Comparison of ENCODE assay signal across 17 cellular contexts in the genomic region with DNA sequence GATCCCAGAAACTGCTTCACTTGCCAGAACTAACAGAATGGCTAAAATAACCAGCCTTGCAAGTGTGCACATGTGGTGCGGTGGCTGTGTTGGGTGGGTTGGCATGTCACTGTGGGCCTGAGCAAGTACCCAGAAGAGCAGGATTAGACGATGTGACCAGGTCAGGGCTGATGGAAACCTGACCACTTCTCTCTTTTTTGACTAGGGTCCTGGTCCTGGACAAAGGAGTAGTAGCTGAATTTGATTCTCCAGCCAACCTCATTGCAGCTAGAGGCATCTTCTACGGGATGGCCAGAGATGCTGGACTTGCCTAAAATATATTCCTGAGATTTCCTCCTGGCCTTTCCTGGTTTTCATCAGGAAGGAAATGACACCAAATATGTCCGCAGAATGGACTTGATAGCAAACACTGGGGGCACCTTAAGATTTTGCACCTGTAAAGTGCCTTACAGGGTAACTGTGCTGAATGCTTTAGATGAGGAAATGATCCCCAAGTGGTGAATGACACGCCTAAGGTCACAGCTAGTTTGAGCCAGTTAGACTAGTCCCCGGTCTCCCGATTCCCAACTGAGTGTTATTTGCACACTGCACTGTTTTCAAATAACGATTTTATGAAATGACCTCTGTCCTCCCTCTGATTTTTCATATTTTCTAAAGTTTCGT. TPM values are rescaled to one million over a fixed set of nuclear protein-coding genes. Genes with fewer than 3 reads are reported as not detected.
DNase-seq lines count a peak whose midpoint lies in the region; ATAC-seq and TF ChIP-seq lines count a peak whose summit lies in the region.
"Had no signal": no experiment of that assay in that cellular context is flagged by ENCODE, and none has a peak within 500 bp of the region (broad histone marks: within the 10 kb centered on the region; RNA-seq: fewer than 3 reads in every experiment).

No MANE protein-coding gene starts in this region.

- H3K9me3 ChIP-seq in neuronal stem cell (replicated peaks in 1 of 2; ENCODE audit: control insufficient read depth in 2 of 2, insufficient read depth in 1 of 2, low read depth in 1 of 2, low read length in 2 of 2), result no peaks in the 10 kb centered on the region

- H3K27me3 Mint-ChIP-seq in glutamatergic neuron (ENCODE audit: unreplicated experiment) (peaks cover 2% of the 10 kb centered on the region), osteocyte (ENCODE audit: unreplicated experiment) (no peaks in the 10 kb centered on the region)
- H3K27me3 Mint-ChIP-seq: dendritic cell treated with granulocyte-macrophage colony-stimulating factor and Interleukin-4, amounts not matched to agents 40 ng/mL and 50 ng/mL, for 4 days had no signal

- H3K4me3 Mint-ChIP-seq in glutamatergic neuron (ENCODE audit: unreplicated experiment) (peak overlapping the region; percentile 25), osteocyte (ENCODE audit: unreplicated experiment) (no peak overlapping the region)
- H3K4me3 Mint-ChIP-seq: activated T-cell treated with anti-CD3 and anti-CD28 coated beads, Interleukin-2, amount 50 U/mL, for 72 hours; dendritic cell treated with granulocyte-macrophage colony-stimulating factor and Interleukin-4, amounts not matched to agents 40 ng/mL and 50 ng/mL, for 4 days; H9; T-helper 2 cell treated with Interferon-gamma antibody and Interleukin-4, amounts not matched to agents 5 μg/mL and 100 μg/mL, for 36 hours had no signal

- peaks cover 4% of the 10 kb centered on the region for H3K9me3 Mint-ChIP-seq in glutamatergic neuron (ENCODE audit: unreplicated experiment)
- H3K9me3 Mint-ChIP-seq in osteocyte (ENCODE audit: unreplicated experiment), result no peaks in the 10 kb centered on the region
- H3K9me3 Mint-ChIP-seq: activated T-cell treated with anti-CD3 and anti-CD28 coated beads, Interleukin-2, amount 50 U/mL, for 72 hours; dendritic cell treated with granulocyte-macrophage colony-stimulating factor and Interleukin-4, amounts not matched to agents 40 ng/mL and 50 ng/mL, for 4 days; H9; T-helper 2 cell treated with Interferon-gamma antibody and Interleukin-4, amounts not matched to agents 5 μg/mL and 100 μg/mL, for 36 hours had no signal

- no peak overlapping the region for H2BK15ac ChIP-seq in neuronal stem cell (ENCODE audit: low read length)

- H3K79me1 ChIP-seq in neuronal stem cell (ENCODE audit: low read depth, low read length), result no peaks in the 10 kb centered on the region

- H2BK12ac ChIP-seq in neuronal stem cell (ENCODE audit: low read length), result no peak overlapping the region

- in situ Hi-C loops in GM13977 (cut with MboI; ENCODE audit: low pct_unique_long_range_greater_than_20kb, low sequenced_read_pairs, unreplicated experiment), result no loop called here

- H3K4ac ChIP-seq in neuronal stem cell (ENCODE audit: low read length), result no peak overlapping the region

- DNase-seq in DMS53 treated with DMSO at 0.1 percent for 48 hours (lab: John Stamatoyannopoulos, UW; ENCODE audit: unreplicated experiment) (peak; percentile 37), RWPE1 (ENCODE audit: low spot score) (no peak), glutamatergic neuron (no peak), neuronal stem cell (ENCODE audit: low spot score) (no peak), GM13977 (ENCODE audit: low spot score) (no peak), osteocyte (ENCODE audit: extremely low spot score, unreplicated experiment) (no peak)
- no peak for DNase-seq in stimulated activated CD8-positive, alpha-beta memory T cell treated with anti-CD3 and anti-CD28 coated beads, Interleukin-4, amount 100 ng/mL, for 48 hours
- DNase-seq: activated CD4-positive, alpha-beta T cell treated with anti-CD3 and anti-CD28 coated beads, Interleukin-2, amount 50 U/mL, for 48 hours; activated T-cell treated with anti-CD3 and anti-CD28 coated beads, Interleukin-2, amount 50 U/mL, for 72 hours; amniotic stem cell; NCI-H1930; NCI-H748 treated with DMSO at 0.1 percent for 48 hours; Right ventricle myocardium superior had no signal

- H3K18ac ChIP-seq in neuronal stem cell (ENCODE audit: low read length), result peak overlapping the region; percentile 46

- POLR2A ChIA-PET in RWPE1 (lab: Yijun Ruan, JAX; ENCODE audit: low non-redundant PET), result interaction anchor here (0.6 kb wide), 1 partner anchor 1987 kb away, joined by 6 read pairs; no protein-coding TSS in a partner anchor

- ATAC-seq in HG03175 (IDR thresholded peaks at IDR 0.05; ENCODE audit: unreplicated experiment), result no peak
- ATAC-seq: activated T-cell treated with anti-CD3 and anti-CD28 coated beads, Interleukin-2, amount 50 U/mL, for 72 hours had no signal

- CTCF ChIA-PET in RWPE1 (lab: Yijun Ruan, JAX), result interaction anchor here (0.9 to 1.0 kb wide), 2 partner anchors 60 to 64 kb away, joined by 3 read pairs; no protein-coding TSS in a partner anchor

- H2AK5ac ChIP-seq in neuronal stem cell (ENCODE audit: low read depth, low read length), result no peak overlapping the region

- no peak overlapping the region for H4K8ac ChIP-seq in neuronal stem cell (ENCODE audit: low read depth, low read length)

- H4K91ac ChIP-seq in neuronal stem cell (ENCODE audit: low read depth, low read length, poor library complexity), result no peak overlapping the region

- peaks cover 37 to 38% of the 10 kb centered on the region in 2 donors for H3K4me1 ChIP-seq in neuronal stem cell (ENCODE audit: control insufficient read depth in 2 of 2, insufficient read depth in 1 of 2, low read depth in 1 of 2, low read length in 2 of 2)

- no peak overlapping the region for H3K4me2 ChIP-seq in neuronal stem cell (ENCODE audit: insufficient read depth, low read length, poor library complexity, severe bottlenecking)

- no peak overlapping the region for H3K23ac ChIP-seq in neuronal stem cell (ENCODE audit: low read depth, low read length, poor library complexity)

- H3K36me3 ChIP-seq in neuronal stem cell (replicated peaks in 1 of 2; ENCODE audit: control insufficient read depth in 2 of 2, insufficient read depth in 2 of 2, low read length in 2 of 2), result peaks cover 10 to 35% of the 10 kb centered on the region in 2 donors

- H3K4me3 ChIP-seq in neuronal stem cell (ENCODE audit: low read length in 2 of 2), result peak overlapping the region in 1 of 2 donors; percentile 42

- H3K36me3 Mint-ChIP-seq in glutamatergic neuron (ENCODE audit: unreplicated experiment) (no peaks in the 10 kb centered on the region), osteocyte (ENCODE audit: unreplicated experiment) (peaks cover 11% of the 10 kb centered on the region)

- H2BK120ac ChIP-seq in neuronal stem cell (ENCODE audit: low read depth, low read length), result no peak overlapping the region

- H3K27me3 ChIP-seq in neuronal stem cell (ENCODE audit: control insufficient read depth in 3 of 3, insufficient read depth in 3 of 3, low read depth in 1 of 3, low read length in 3 of 3), result no peaks in the 10 kb centered on the region

- H2BK5ac ChIP-seq in neuronal stem cell (ENCODE audit: low read length), result no peak overlapping the region

- H3K27ac Mint-ChIP-seq in glutamatergic neuron (ENCODE audit: unreplicated experiment) (peak overlapping the region; percentile 77), osteocyte (ENCODE audit: unreplicated experiment) (no peak overlapping the region)
- H3K27ac Mint-ChIP-seq: activated T-cell treated with anti-CD3 and anti-CD28 coated beads, Interleukin-2, amount 50 U/mL, for 72 hours; dendritic cell treated with granulocyte-macrophage colony-stimulating factor and Interleukin-4, amounts not matched to agents 40 ng/mL and 50 ng/mL, for 4 days; T-helper 2 cell treated with Interferon-gamma antibody and Interleukin-4, amounts not matched to agents 5 μg/mL and 100 μg/mL, for 36 hours had no signal

- H2AFZ ChIP-seq in neuronal stem cell (ENCODE audit: low read length), result peak overlapping the region; percentile 85

- H3K9ac ChIP-seq in neuronal stem cell (ENCODE audit: low read depth, low read length, poor library complexity), result no peak overlapping the region

- H3K27ac ChIP-seq in RWPE1, result peak overlapping the region; percentile 94
- H3K27ac ChIP-seq in neuronal stem cell (replicated peaks; ENCODE audit: low read length), result peak overlapping the region; percentile 99

- TF ChIP-seq CTCF in RWPE1 (conservative IDR thresholded peaks at IDR 0.05; ENCODE audit: low read depth) (no peak), glutamatergic neuron (IDR thresholded peaks at IDR 0.05; ENCODE audit: partially characterized antibody, unreplicated experiment) (no peak), GM13977 (IDR thresholded peaks at IDR 0.05; ENCODE audit: extremely low read depth, insufficient read depth, missing control alignments) (no peak), osteocyte (IDR thresholded peaks at IDR 0.05) (no peak)

- H3K14ac ChIP-seq in neuronal stem cell (ENCODE audit: low read length), result no peak overlapping the region

- no CpG with 5 or more reads among the region's 9 CpGs for WGBS in neuronal stem cell (ENCODE audit: extremely low coverage in 2 of 2, insufficient read length in 2 of 2, insufficient replicate concordance in 1 of 2), 2 donors

- peaks cover 45% of the 10 kb centered on the region for H3K4me1 Mint-ChIP-seq in glutamatergic neuron (ENCODE audit: low read depth, unreplicated experiment)
- H3K4me1 Mint-ChIP-seq in osteocyte (ENCODE audit: unreplicated experiment), result peaks cover 38% of the 10 kb centered on the region

RNA-seq across cellular contexts. Expression of gene ANKRD40, which starts 16.7 kb away (rescaled TPM):
- total RNA-seq in glutamatergic neuron (ENCODE audit: unreplicated experiment) (40.8 TPM), osteocyte (38.4 and 41.1 TPM in 2 replicates)
- polyA plus RNA-seq in neuronal stem cell (2013, experiment 1 of 2), result 45.4 TPM
- polyA plus RNA-seq in neuronal stem cell (2013, experiment 2 of 2), result 45.9 TPM

RNA-seq across cellular contexts. Expression of gene LUC7L3, which starts 28.4 kb away (rescaled TPM):
- total RNA-seq in glutamatergic neuron (ENCODE audit: unreplicated experiment), result 222 TPM
- 430 TPM for polyA plus RNA-seq in neuronal stem cell (2013, experiment 1 of 2)
- polyA plus RNA-seq in neuronal stem cell (2013, experiment 2 of 2), result 437 TPM
- total RNA-seq in osteocyte, result 86.1 and 105 TPM in 2 replicates

RNA-seq across cellular contexts. Expression of gene ABCC3, which starts 56.3 kb away (rescaled TPM):
- total RNA-seq in glutamatergic neuron (ENCODE audit: unreplicated experiment) (not detected), osteocyte (0.37 and 0.73 TPM in 2 replicates)
- polyA plus RNA-seq in neuronal stem cell (2013, experiment 1 of 2), result 0.26 TPM
- polyA plus RNA-seq in neuronal stem cell (2013, experiment 2 of 2), result 0.22 TPM
- total RNA-seq: activated T-cell treated with anti-CD3 and anti-CD28 coated beads, Interleukin-2, amount 50 U/mL, for 72 hours had no signal
